Comparison of ENCODE assay signal across 23 cellular contexts in the genomic region with DNA sequence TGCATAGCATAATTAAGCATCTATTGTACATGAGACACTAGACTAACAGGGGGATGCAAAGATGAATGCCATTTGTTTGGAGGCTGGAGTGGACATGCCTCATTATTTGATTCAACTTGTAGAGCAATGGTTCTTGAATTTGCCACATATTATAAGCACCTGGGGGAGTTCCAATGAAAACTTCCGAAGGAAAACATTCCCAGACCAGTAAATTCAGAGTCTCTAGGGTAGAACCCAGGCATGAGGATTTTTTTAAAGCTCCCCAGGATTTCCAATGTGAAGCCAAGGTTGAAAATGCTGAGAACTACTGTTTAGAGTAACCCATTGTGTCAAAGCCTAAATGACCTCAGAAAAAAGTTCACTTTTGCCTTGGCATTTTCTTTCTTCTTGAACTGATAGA.
"Had no signal": no experiment of that assay in that cellular context is flagged by ENCODE, and none has a peak within 500 bp of the region (broad histone marks: within the 10 kb centered on the region; RNA-seq: fewer than 3 reads in every experiment).

No MANE protein-coding gene starts in this region.

- H3K4me3 Mint-ChIP-seq: activated CD4-positive, alpha-beta T cell treated with anti-CD3 and anti-CD28 coated beads, Interleukin-2, amount 10 ng/mL, durations not matched to agents 24 days and 14 days; activated CD8-positive, alpha-beta T cell treated with anti-CD3 and anti-CD28 coated beads, Interleukin-2, amount 10 ng/mL, durations not matched to agents 7 days and 5 days; activated naive CD4-positive, alpha-beta T cell treated with anti-CD3 and anti-CD28 coated beads, Interleukin-2, amount 50 U/mL, for 24 hours; activated naive CD8-positive, alpha-beta T cell treated with anti-CD3 and anti-CD28 coated beads, Interleukin-2, amount 10 ng/mL, durations not matched to agents 7 days and 5 days; activated T-cell treated with anti-CD3 and anti-CD28 coated beads, Interleukin-2, amount 50 U/mL, for 24 hours; T-helper 1 cell treated with Interleukin-12 subunit alpha and Interleukin-12 subunit beta and Interleukin-4 antibody, amounts not matched to agents 30 μg/mL and 1 μg/mL, for 36 hours; T-helper 2 cell treated with Interferon-gamma antibody and Interleukin-4, amounts not matched to agents 5 μg/mL and 100 μg/mL, for 36 hours had no signal

- H3K4me1 ChIP-seq: body of pancreas, breast epithelium had no signal

- H3K27ac ChIP-seq: body of pancreas, breast epithelium, KMS-11, SJSA1 had no signal

- ATAC-seq: body of pancreas, Panc1 had no signal

- H3K36me3 Mint-ChIP-seq: activated naive CD4-positive, alpha-beta T cell treated with anti-CD3 and anti-CD28 coated beads, Interleukin-2, amount 50 U/mL, for 24 hours had no signal

- H3K4me3 ChIP-seq: body of pancreas, breast epithelium, SJSA1 had no signal

- DNase-seq: activated gamma-delta T cell; activated naive CD8-positive, alpha-beta T cell treated with anti-CD3 and anti-CD28 coated beads, Interleukin-2, amount 10 ng/mL, durations not matched to agents 7 days and 5 days; activated T-cell treated with anti-CD3 and anti-CD28 coated beads, Interleukin-2, amount 50 U/mL, for 24 hours; amygdala; caudate nucleus; NCI-H1092 treated with DMSO at 0.1 percent for 48 hours; NCI-H187; NCI-H2081 treated with DMSO at 0.1 percent for 48 hours; NCI-H345; NCI-H524 treated with DMSO at 0.1 percent for 48 hours; SHP77 treated with DMSO at 0.1 percent for 48 hours had no signal

- H3K27ac Mint-ChIP-seq: activated CD4-positive, alpha-beta T cell treated with anti-CD3 and anti-CD28 coated beads, Interleukin-2, amount 10 ng/mL, durations not matched to agents 24 days and 14 days; activated CD8-positive, alpha-beta T cell treated with anti-CD3 and anti-CD28 coated beads, Interleukin-2, amount 10 ng/mL, durations not matched to agents 7 days and 5 days; activated naive CD4-positive, alpha-beta T cell treated with anti-CD3 and anti-CD28 coated beads, Interleukin-2, amount 50 U/mL, for 24 hours; activated naive CD8-positive, alpha-beta T cell treated with anti-CD3 and anti-CD28 coated beads, Interleukin-2, amount 10 ng/mL, durations not matched to agents 7 days and 5 days; activated T-cell treated with anti-CD3 and anti-CD28 coated beads, Interleukin-2, amount 50 U/mL, for 24 hours; activated T-helper 2 cell treated with anti-CD3 and anti-CD28 coated beads, Interferon-gamma antibody, Interleukin-2, Interleukin-4, amounts not matched to agents 10 μg/mL and 5 μg/mL and 100 μg/mL, durations not matched to agents 14 hours and 24 hours and 36 hours; T-helper 1 cell treated with Interleukin-12 subunit alpha and Interleukin-12 subunit beta and Interleukin-4 antibody, amounts not matched to agents 30 μg/mL and 1 μg/mL, for 36 hours; T-helper 2 cell treated with Interferon-gamma antibody and Interleukin-4, amounts not matched to agents 5 μg/mL and 100 μg/mL, for 36 hours had no signal

- H3K9me3 Mint-ChIP-seq: activated CD4-positive, alpha-beta T cell treated with anti-CD3 and anti-CD28 coated beads, Interleukin-2, amount 10 ng/mL, durations not matched to agents 24 days and 14 days; activated naive CD4-positive, alpha-beta T cell treated with anti-CD3 and anti-CD28 coated beads, Interleukin-2, amount 50 U/mL, for 24 hours; activated naive CD8-positive, alpha-beta T cell treated with anti-CD3 and anti-CD28 coated beads, Interleukin-2, amount 10 ng/mL, durations not matched to agents 7 days and 5 days; activated T-cell treated with anti-CD3 and anti-CD28 coated beads, Interleukin-2, amount 50 U/mL, for 24 hours; activated T-helper 2 cell treated with anti-CD3 and anti-CD28 coated beads, Interferon-gamma antibody, Interleukin-2, Interleukin-4, amounts not matched to agents 10 μg/mL and 5 μg/mL and 100 μg/mL, durations not matched to agents 14 hours and 24 hours and 36 hours; T-helper 1 cell treated with Interleukin-12 subunit alpha and Interleukin-12 subunit beta and Interleukin-4 antibody, amounts not matched to agents 30 μg/mL and 1 μg/mL, for 36 hours; T-helper 2 cell treated with Interferon-gamma antibody and Interleukin-4, amounts not matched to agents 5 μg/mL and 100 μg/mL, for 36 hours had no signal

- H3K9ac ChIP-seq: KMS-11, SK-N-SH had no signal

- H3K36me3 ChIP-seq: breast epithelium, SJSA1 had no signal

- H3K27me3 ChIP-seq: body of pancreas, breast epithelium, SJSA1 had no signal

- H3K9me3 ChIP-seq: body of pancreas, breast epithelium, SJSA1, SK-N-SH had no signal

- H3K27me3 Mint-ChIP-seq: activated naive CD4-positive, alpha-beta T cell treated with anti-CD3 and anti-CD28 coated beads, Interleukin-2, amount 50 U/mL, for 24 hours; activated naive CD8-positive, alpha-beta T cell treated with anti-CD3 and anti-CD28 coated beads, Interleukin-2, amount 10 ng/mL, durations not matched to agents 7 days and 5 days; activated T-cell treated with anti-CD3 and anti-CD28 coated beads, Interleukin-2, amount 50 U/mL, for 24 hours had no signal
